Comparison of ENCODE assay signal across 29 cellular contexts in the genomic region with DNA sequence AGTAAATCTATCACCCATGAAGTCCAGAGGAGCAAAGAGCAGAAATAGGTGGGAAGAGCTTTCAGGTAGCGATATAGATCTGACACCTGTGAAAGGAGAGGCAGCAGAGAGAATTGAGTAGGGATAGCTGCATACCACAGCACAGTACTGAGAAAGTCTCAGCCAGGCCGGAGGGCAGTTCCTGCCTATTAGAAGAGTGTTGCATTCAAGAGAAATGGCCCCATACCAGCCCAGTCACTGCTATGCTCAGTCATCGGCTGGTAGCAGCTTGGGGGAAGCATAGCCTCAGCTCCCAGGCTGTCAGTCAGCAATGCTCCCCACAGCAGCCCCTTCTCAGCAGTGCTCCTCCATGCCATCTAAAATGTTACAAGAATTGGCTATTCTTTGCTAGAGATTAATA.
"Had no signal": no experiment of that assay in that cellular context is flagged by ENCODE, and none has a peak within 500 bp of the region (broad histone marks: within the 10 kb centered on the region; RNA-seq: fewer than 3 reads in every experiment).

No MANE protein-coding gene starts in this region.

- ATAC-seq: left lung; pancreas; psoas muscle; stimulated activated memory B cell treated with anti-CD40 and anti-IgM and Interleukin-4, amounts not matched to agents 10 μg/mL and 1 μg/mL and 100 μg/mL, for 72 hours; stimulated activated naive CD8-positive, alpha-beta T cell treated with anti-CD3 and anti-CD28 coated beads, Interleukin-15, amount 100 ng/mL, for 72 hours had no signal

- H3K4me3 ChIP-seq: ascending aorta, left lung, pancreas, psoas muscle, smooth muscle cell, uterus had no signal

- H3K4me1 Mint-ChIP-seq: activated CD4-positive, alpha-beta memory T cell treated with anti-CD3 and anti-CD28 coated beads, Interleukin-2, amount 10 ng/mL, durations not matched to agents 7 days and 5 days; activated CD4-positive, alpha-beta T cell treated with anti-CD3 and anti-CD28 coated beads, Interleukin-2, amount 10 ng/mL, durations not matched to agents 7 days and 5 days; activated naive CD4-positive, alpha-beta T cell treated with anti-CD3 and anti-CD28 coated beads, Interleukin-2, amount 10 ng/mL, durations not matched to agents 7 days and 5 days; activated naive CD8-positive, alpha-beta T cell treated with anti-CD3 and anti-CD28 coated beads, Interleukin-2, amount 10 ng/mL, durations not matched to agents 7 days and 5 days; immature natural killer cell; mesothelial cell of epicardium; naive B cell; stimulated activated memory B cell treated with anti-CD40 and anti-IgM and Interleukin-4, amounts not matched to agents 10 μg/mL and 1 μg/mL and 100 μg/mL, for 72 hours; stimulated activated naive CD8-positive, alpha-beta T cell treated with anti-CD3 and anti-CD28 coated beads, Interleukin-15, amount 100 ng/mL, for 72 hours had no signal

- H3K27ac ChIP-seq: ascending aorta, left lung, pancreas, psoas muscle, uterus had no signal

- H3K27ac Mint-ChIP-seq: activated CD4-positive, alpha-beta memory T cell treated with anti-CD3 and anti-CD28 coated beads, Interleukin-2, amount 10 ng/mL, durations not matched to agents 7 days and 5 days; activated CD4-positive, alpha-beta T cell treated with anti-CD3 and anti-CD28 coated beads, Interleukin-2, amount 10 ng/mL, durations not matched to agents 7 days and 5 days; activated naive CD4-positive, alpha-beta T cell treated with anti-CD3 and anti-CD28 coated beads, Interleukin-2, amount 10 ng/mL, durations not matched to agents 7 days and 5 days; activated naive CD8-positive, alpha-beta T cell treated with anti-CD3 and anti-CD28 coated beads, Interleukin-2, amount 10 ng/mL, durations not matched to agents 7 days and 5 days; activated T-cell treated with anti-CD3 and anti-CD28 coated beads, Interleukin-2, amount 50 U/mL, for 24 hours; dendritic cell treated with granulocyte-macrophage colony-stimulating factor and Interleukin-4, amounts not matched to agents 40 ng/mL and 50 ng/mL, for 4 days; immature natural killer cell; mesothelial cell of epicardium; nephron progenitor cell; stimulated activated memory B cell treated with anti-CD40 and anti-IgM and Interleukin-4, amounts not matched to agents 10 μg/mL and 1 μg/mL and 100 μg/mL, for 72 hours; stimulated activated naive CD8-positive, alpha-beta T cell treated with anti-CD3 and anti-CD28 coated beads, Interleukin-15, amount 100 ng/mL, for 72 hours; type B pancreatic cell had no signal

- DNase-seq: activated CD4-positive, alpha-beta memory T cell treated with anti-CD3 and anti-CD28 coated beads, Interleukin-2, amount 10 ng/mL, durations not matched to agents 7 days and 5 days; activated CD4-positive, alpha-beta T cell treated with anti-CD3 and anti-CD28 coated beads for 1 hour; activated CD4-positive, alpha-beta T cell treated with anti-CD3 and anti-CD28 coated beads, Interleukin-2, amount 10 ng/mL, durations not matched to agents 7 days and 5 days; activated CD8-positive, alpha-beta memory T cell treated with anti-CD3 and anti-CD28 coated beads, Interleukin-2, amount 50 U/mL, for 48 hours; activated gamma-delta T cell; activated naive CD4-positive, alpha-beta T cell treated with anti-CD3 and anti-CD28 coated beads, Interleukin-2, amount 10 ng/mL, durations not matched to agents 7 days and 5 days; activated naive CD8-positive, alpha-beta T cell treated with anti-CD3 and anti-CD28 coated beads, Interleukin-2, amount 10 ng/mL, durations not matched to agents 7 days and 5 days; activated T-cell treated with anti-CD3 and anti-CD28 coated beads, Interleukin-2, amount 50 U/mL, for 24 hours; central memory CD4-positive, alpha-beta T cell; effector CD4-positive, alpha-beta T cell; glutamatergic neuron; immature natural killer cell; left lung; naive B cell; nephron progenitor cell; pancreas; psoas muscle; stimulated activated CD4-positive, alpha-beta T cell treated with anti-CD3 and anti-CD28 coated beads, Interleukin-1b, Interleukin-23, amount 100 ng/mL, for 48 hours; stimulated activated CD4-positive, alpha-beta T cell treated with anti-CD3 and anti-CD28 coated beads, Interleukin-4, amount 100 ng/mL, for 4 hours; stimulated activated CD8-positive, alpha-beta memory T cell treated with anti-CD3 and anti-CD28 coated beads, Interleukin-4, amount 100 ng/mL, for 48 hours; stimulated activated naive CD8-positive, alpha-beta T cell treated with anti-CD3 and anti-CD28 coated beads, Interleukin-15, amount 100 ng/mL, for 72 hours; T-helper 2 cell; uterus had no signal

- H3K4me3 Mint-ChIP-seq: activated CD4-positive, alpha-beta memory T cell treated with anti-CD3 and anti-CD28 coated beads, Interleukin-2, amount 10 ng/mL, durations not matched to agents 7 days and 5 days; activated CD4-positive, alpha-beta T cell treated with anti-CD3 and anti-CD28 coated beads, Interleukin-2, amount 10 ng/mL, durations not matched to agents 7 days and 5 days; activated naive CD4-positive, alpha-beta T cell treated with anti-CD3 and anti-CD28 coated beads, Interleukin-2, amount 10 ng/mL, durations not matched to agents 7 days and 5 days; activated naive CD8-positive, alpha-beta T cell treated with anti-CD3 and anti-CD28 coated beads, Interleukin-2, amount 10 ng/mL, durations not matched to agents 7 days and 5 days; activated T-cell treated with anti-CD3 and anti-CD28 coated beads, Interleukin-2, amount 50 U/mL, for 24 hours; dendritic cell treated with granulocyte-macrophage colony-stimulating factor and Interleukin-4, amounts not matched to agents 40 ng/mL and 50 ng/mL, for 4 days; immature natural killer cell; mesothelial cell of epicardium; naive B cell; nephron progenitor cell; stimulated activated memory B cell treated with anti-CD40 and anti-IgM and Interleukin-4, amounts not matched to agents 10 μg/mL and 1 μg/mL and 100 μg/mL, for 72 hours; stimulated activated naive CD8-positive, alpha-beta T cell treated with anti-CD3 and anti-CD28 coated beads, Interleukin-15, amount 100 ng/mL, for 72 hours; type B pancreatic cell had no signal

- H3K36me3 Mint-ChIP-seq: activated naive CD4-positive, alpha-beta T cell treated with anti-CD3 and anti-CD28 coated beads, Interleukin-2, amount 10 ng/mL, durations not matched to agents 7 days and 5 days; activated naive CD8-positive, alpha-beta T cell treated with anti-CD3 and anti-CD28 coated beads, Interleukin-2, amount 10 ng/mL, durations not matched to agents 7 days and 5 days; immature natural killer cell; mesothelial cell of epicardium; naive B cell; stimulated activated memory B cell treated with anti-CD40 and anti-IgM and Interleukin-4, amounts not matched to agents 10 μg/mL and 1 μg/mL and 100 μg/mL, for 72 hours; type B pancreatic cell had no signal

- H3K9me3 ChIP-seq: ascending aorta, left lung, pancreas, psoas muscle, uterus had no signal

- H3K4me2 ChIP-seq: smooth muscle cell had no signal

- H3K4me1 ChIP-seq: ascending aorta, left lung, pancreas, psoas muscle, uterus had no signal

- H3K27me3 ChIP-seq: ascending aorta, left lung, pancreas, uterus had no signal

- H3K27me3 Mint-ChIP-seq: activated CD4-positive, alpha-beta memory T cell treated with anti-CD3 and anti-CD28 coated beads, Interleukin-2, amount 10 ng/mL, durations not matched to agents 7 days and 5 days; activated CD4-positive, alpha-beta T cell treated with anti-CD3 and anti-CD28 coated beads, Interleukin-2, amount 10 ng/mL, durations not matched to agents 7 days and 5 days; activated naive CD4-positive, alpha-beta T cell treated with anti-CD3 and anti-CD28 coated beads, Interleukin-2, amount 10 ng/mL, durations not matched to agents 7 days and 5 days; activated naive CD8-positive, alpha-beta T cell treated with anti-CD3 and anti-CD28 coated beads, Interleukin-2, amount 10 ng/mL, durations not matched to agents 7 days and 5 days; activated T-cell treated with anti-CD3 and anti-CD28 coated beads, Interleukin-2, amount 50 U/mL, for 24 hours; dendritic cell treated with granulocyte-macrophage colony-stimulating factor and Interleukin-4, amounts not matched to agents 40 ng/mL and 50 ng/mL, for 4 days; naive B cell; stimulated activated memory B cell treated with anti-CD40 and anti-IgM and Interleukin-4, amounts not matched to agents 10 μg/mL and 1 μg/mL and 100 μg/mL, for 72 hours; stimulated activated naive CD8-positive, alpha-beta T cell treated with anti-CD3 and anti-CD28 coated beads, Interleukin-15, amount 100 ng/mL, for 72 hours; type B pancreatic cell had no signal

- H3K36me3 ChIP-seq: ascending aorta, left lung, pancreas, uterus had no signal

- H3K9me3 Mint-ChIP-seq: activated CD4-positive, alpha-beta T cell treated with anti-CD3 and anti-CD28 coated beads, Interleukin-2, amount 10 ng/mL, durations not matched to agents 7 days and 5 days; nephron progenitor cell; type B pancreatic cell had no signal
